Comparison of ENCODE assay signal across 8 cellular contexts in genomic region chr6:31680841-31681671, GRCh38. TPM values are rescaled to one million over a fixed set of nuclear protein-coding genes. Genes with fewer than 3 reads are reported as not detected.
DNase-seq lines count a peak whose midpoint lies in the region; ATAC-seq and TF ChIP-seq lines count a peak whose summit lies in the region.

Gene LY6G5C, minus strand, starts transcription at chr6:31681067. Its CDS starts 694 bp downstream, at chr6:31680373.

- peaks cover 0 to 5% of the 10 kb centered on the region in 2 experiments; a peak in 1 of 3 replicates for H3K36me3 ChIP-seq in HEK293 (ENCODE audit: control insufficient read depth in 2 of 2, insufficient read depth in 1 of 2, low read length in 2 of 2)

- H3K27ac ChIP-seq in HEK293 (ENCODE audit: extremely low read depth, low read depth, low read length): no peak within 1 kb of the TSS; the same call in 1 of the 2 replicates

- DNase-seq in CD14-positive monocyte (ENCODE audit: low spot score) (peak; percentile 84), NCI-H524 (lab: John Stamatoyannopoulos, UW) (peak; percentile 66 to 85), dermis microvascular lymphatic vessel endothelial cell (ENCODE audit: low read depth in 2 of 2) (peak; percentile 74 to 86), left kidney (ENCODE audit: low read depth, low spot score) (peak; percentile 96)
- DNase-seq in activated CD4-positive, alpha-beta T cell treated with anti-CD3 and anti-CD28 coated beads, Interleukin-2, amount 10 ng/mL, durations not matched to agents 24 days and 14 days: peak; percentile 89
- peak; percentile 67 for DNase-seq in stimulated activated CD4-positive, alpha-beta T cell treated with anti-CD3 and anti-CD28 coated beads, Interleukin-2, amount 100 ng/mL, for 24 hours

- H3K27me3 Mint-ChIP-seq in CD14-positive monocyte (ENCODE audit: low read depth in 3 of 3): peaks cover 8 to 10% (median 10%) of the 10 kb centered on the region in 3 donors
- H3K27me3 Mint-ChIP-seq in activated CD4-positive, alpha-beta T cell treated with anti-CD3 and anti-CD28 coated beads, Interleukin-2, amount 10 ng/mL, durations not matched to agents 24 days and 14 days: no peaks in the 10 kb centered on the region

- peaks cover 37% of the 10 kb centered on the region for H3K4me1 Mint-ChIP-seq in CD14-positive monocyte
- H3K4me1 Mint-ChIP-seq in activated CD4-positive, alpha-beta T cell treated with anti-CD3 and anti-CD28 coated beads, Interleukin-2, amount 10 ng/mL, durations not matched to agents 24 days and 14 days: peaks cover 25% of the 10 kb centered on the region

- TF ChIP-seq CTCF in CD14-positive monocyte (IDR thresholded peaks at IDR 0.05) (peak; percentile 72), HEK293 (tag by site-specific recombination; IDR thresholded peaks at IDR 0.05) (peak; percentile 68; the same call in 1 of the 2 replicates)

- peak within 1 kb of the TSS; percentile 27 for H3K4me3 ChIP-seq in HEK293 (ENCODE audit: low read depth, low read length)

- H3K9me3 ChIP-seq in HEK293 (ENCODE audit: control insufficient read depth, insufficient read depth, low read depth, low read length): no peaks in the 10 kb centered on the region

- no peaks in the 10 kb centered on the region; the same call in 1 of the 2 replicates for H3K4me1 ChIP-seq in HEK293 (ENCODE audit: control insufficient read depth, insufficient read depth, low read length)

- H3K36me3 Mint-ChIP-seq in CD14-positive monocyte: peaks cover 16 to 26% of the 10 kb centered on the region in 2 donors
- peaks cover 4% of the 10 kb centered on the region for H3K36me3 Mint-ChIP-seq in activated CD4-positive, alpha-beta T cell treated with anti-CD3 and anti-CD28 coated beads, Interleukin-2, amount 10 ng/mL, durations not matched to agents 24 days and 14 days (ENCODE audit: low read depth)

- H3K9me3 Mint-ChIP-seq in CD14-positive monocyte: peaks cover 0 to 4% (median 0%) of the 10 kb centered on the region in 7 donors
- H3K9me3 Mint-ChIP-seq in activated CD4-positive, alpha-beta T cell treated with anti-CD3 and anti-CD28 coated beads, Interleukin-2, amount 10 ng/mL, durations not matched to agents 24 days and 14 days: no peaks in the 10 kb centered on the region

- intact Hi-C loops in CD14-positive monocyte (cut with micrococcal nuclease): loop anchor here (2.0 to 5.0 kb wide), 3 partner anchors 46 to 186 kb away; no protein-coding TSS in a partner anchor
- intact Hi-C loops in activated CD4-positive, alpha-beta T cell treated with anti-CD3 and anti-CD28 coated beads, Interleukin-2, amount 10 ng/mL, durations not matched to agents 24 days and 14 days (cut with micrococcal nuclease): loop anchor here (1.0 to 2.0 kb wide), 5 partner anchors 16 to 149 kb away; partner anchors contain the start of gene ABHD16A

- CTCF ChIA-PET in HEK293 (lab: Yijun Ruan, JAX): interaction anchor here (0.6 to 2.3 kb wide), 26 partner anchors 10 to 553 kb away, joined by 3 to 24 read pairs (median 4); partner anchors contain the start of genes CSNK2B, LY6G6C and MSH5

- H3K27ac Mint-ChIP-seq in CD14-positive monocyte: peak within 1 kb of the TSS; percentile 14 to 79 (median 72)
- peak within 1 kb of the TSS; percentile 82 for H3K27ac Mint-ChIP-seq in activated CD4-positive, alpha-beta T cell treated with anti-CD3 and anti-CD28 coated beads, Interleukin-2, amount 10 ng/mL, durations not matched to agents 24 days and 14 days

- no peak for ATAC-seq in GM21367 (IDR thresholded peaks at IDR 0.05; ENCODE audit: unreplicated experiment)

- POLR2A ChIA-PET in HEK293 (lab: Yijun Ruan, JAX): interaction anchor here (0.6 to 2.1 kb wide), 13 partner anchors 9 to 271 kb away, joined by 3 to 15 read pairs (median 4); partner anchors contain the start of genes ABHD16A, CSNK2B, GPANK1 and HSPA1B

- H3K4me3 Mint-ChIP-seq in CD14-positive monocyte: peak within 1 kb of the TSS; percentile 84 to 91
- H3K4me3 Mint-ChIP-seq in activated CD4-positive, alpha-beta T cell treated with anti-CD3 and anti-CD28 coated beads, Interleukin-2, amount 10 ng/mL, durations not matched to agents 24 days and 14 days: peak within 1 kb of the TSS; percentile 83

TF ChIP-seq in HEK293, 187 proteins besides CTCF, POLR2A, EP300 and RAD21:
- TF ChIP-seq PRDM10 (tag by site-specific recombination; IDR thresholded peaks at IDR 0.05) (peak; percentile 60), ZNF654 (tag by site-specific recombination; IDR thresholded peaks at IDR 0.05; ENCODE audit: low read depth) (peak; percentile 98), ZNF341 (tag by site-specific recombination; IDR thresholded peaks at IDR 0.05; ENCODE audit: low read depth) (0 out of 2 replicates have a peak, but pooled peaks have one; percentile 15), ZSCAN30 (tag by site-specific recombination; IDR thresholded peaks at IDR 0.05) (peak; percentile 28; the same call in 1 of the 2 replicates), ZNF221 (tag by site-specific recombination; IDR thresholded peaks at IDR 0.05; ENCODE audit: borderline replicate concordance) (no peak), ZNF747 (tag by site-specific recombination; IDR thresholded peaks at IDR 0.05) (no peak), ZNF2 (tag by site-specific recombination; IDR thresholded peaks at IDR 0.05) (peak; percentile 34; the same call in 1 of the 2 replicates), ZBTB8A (tag by site-specific recombination; IDR thresholded peaks at IDR 0.05) (no peak), ZNF324 (tag by site-specific recombination; IDR thresholded peaks at IDR 0.05) (0 out of 2 replicates have a peak, but pooled peaks have one; percentile 25), ZNF423 (tag by site-specific recombination; IDR thresholded peaks at IDR 0.05) (no peak), ZNF629 (tag by site-specific recombination; IDR thresholded peaks at IDR 0.05) (0 out of 2 replicates have a peak, but pooled peaks have one; percentile 17), ZNF76 (tag by site-specific recombination; IDR thresholded peaks at IDR 0.05; ENCODE audit: borderline replicate concordance, low read depth) (peak; percentile 76), ZEB2 (tag by site-specific recombination; IDR thresholded peaks at IDR 0.05) (peak; percentile 70), ZNF558 (tag by site-specific recombination; IDR thresholded peaks at IDR 0.05) (no peak)

RNA-seq across cellular contexts. Expression of gene LY6G5C, which starts in this region (rescaled TPM):
- polyA plus RNA-seq in CD14-positive monocyte: 1 to 10 TPM; 4.8 to 5.8 TPM
- total RNA-seq in activated CD4-positive, alpha-beta T cell treated with anti-CD3 and anti-CD28 coated beads, Interleukin-2, amount 10 ng/mL, durations not matched to agents 24 days and 14 days: 4.1 and 4.9 TPM in 2 replicates
- total RNA-seq in dermis microvascular lymphatic vessel endothelial cell: 1.2 and 1.9 TPM in 2 replicates
